ENCODE assay signal across 8 cellular contexts in genomic region chr3:9067352-9067975, GRCh38.
A peak's percentile ranks its signal among the peaks of the same experiment; 100 is the strongest.
DNase-seq lines count a peak whose midpoint lies in the region; ATAC-seq, FAIRE-seq and TF ChIP-seq lines count a peak whose summit lies in the region.

No MANE protein-coding gene starts in this region.

- TF ChIP-seq EP300 in A549 (IDR thresholded peaks at IDR 0.05), result no peak

- H3K36me3 Mint-ChIP-seq in stimulated activated effector memory CD8-positive, alpha-beta T cell treated with anti-CD3 and anti-CD28 coated beads, Interleukin-12 subunit alpha, Interleukin-12 subunit beta, amount 100 ng/mL, for 72 hours, result no peaks in the 10 kb centered on the region

- H3K27ac ChIP-seq in A549 (no peak overlapping the region), kidney (ENCODE audit: low read depth in 2 of 2, low read length in 2 of 2) (no peak overlapping the region)

- H3K9ac ChIP-seq in NT2/D1 (ENCODE audit: insufficient read length, low read depth) (no peak overlapping the region), kidney (ENCODE audit: low read length in 2 of 2) (no peak overlapping the region)

- DNase-seq in A549 (ENCODE audit: low read depth in 1 of 2, low spot score in 1 of 2), result peak; percentile 59 to 66
- DNase-seq in GM06990 (ENCODE audit: extremely low read depth, insufficient read length), result no peak
- peak; percentile 60 for DNase-seq in NT2/D1 (ENCODE audit: low read depth, low spot score)
- DNase-seq in bronchial epithelial cell (ENCODE audit: low read depth), result peak; percentile 49
- no peak for DNase-seq in kidney
- no peak for DNase-seq in stimulated activated effector memory CD8-positive, alpha-beta T cell treated with anti-CD3 and anti-CD28 coated beads, Interleukin-12 subunit alpha, Interleukin-12 subunit beta, amount 100 ng/mL, for 72 hours (ENCODE audit: low spot score in 2 of 2)
- no peak for DNase-seq in activated gamma-delta T cell treated with Interleukin-2 at 50 U/mL for 16 hours

- no peak overlapping the region for H3K27ac Mint-ChIP-seq in stimulated activated effector memory CD8-positive, alpha-beta T cell treated with anti-CD3 and anti-CD28 coated beads, Interleukin-12 subunit alpha, Interleukin-12 subunit beta, amount 100 ng/mL, for 72 hours

- POLR2A ChIA-PET in A549 (lab: Yijun Ruan, JAX), result no interaction called here

- WGBS in A549 (ENCODE audit: missing lambda C conversion rate), result 11% methylated on average over 13 of the region's 13 CpGs

- no peak for FAIRE-seq in A549 (lab: Jason Lieb, UNC)
- no peak for FAIRE-seq in bronchial epithelial cell (lab: Jason Lieb, UNC)
- no peak for FAIRE-seq in kidney (lab: Jason Lieb, UNC)

- no peaks in the 10 kb centered on the region for H3K4me1 Mint-ChIP-seq in stimulated activated effector memory CD8-positive, alpha-beta T cell treated with anti-CD3 and anti-CD28 coated beads, Interleukin-12 subunit alpha, Interleukin-12 subunit beta, amount 100 ng/mL, for 72 hours

- H3K27me3 ChIP-seq in GM06990 (replicated peaks; ENCODE audit: control insufficient read depth, insufficient read depth, low read length) (no peaks in the 10 kb centered on the region), NT2/D1 (ENCODE audit: insufficient read depth, insufficient read length) (no peaks in the 10 kb centered on the region), bronchial epithelial cell (ENCODE audit: control insufficient read depth, insufficient read depth, low read length) (no peaks in the 10 kb centered on the region)

- intact Hi-C loops in kidney (cut with DNase I), result loop anchor here (10.0 kb wide), 1 partner anchor 73 kb away; no protein-coding TSS in a partner anchor

- H3K4me3 ChIP-seq in A549 (no peak overlapping the region), GM06990 (replicated peaks; ENCODE audit: low read depth, low read length) (no peak overlapping the region), NT2/D1 (ENCODE audit: insufficient read length, low read depth) (no peak overlapping the region), bronchial epithelial cell (ENCODE audit: low read depth, low read length) (no peak overlapping the region), kidney (ENCODE audit: low read length in 2 of 2) (no peak overlapping the region)

- peak; percentile 82 to 90 for TF ChIP-seq RAD21 in A549 (conservative IDR thresholded peaks at IDR 0.05 in 1 of 2, IDR thresholded peaks at IDR 0.05 in 1 of 2)

- no peaks in the 10 kb centered on the region for H3K4me1 ChIP-seq in A549
- peaks cover 8% of the 10 kb centered on the region for H3K4me1 ChIP-seq in NT2/D1 (ENCODE audit: insufficient read depth, insufficient read length)
- H3K4me1 ChIP-seq in kidney (ENCODE audit: control insufficient read depth in 1 of 2, insufficient read depth in 1 of 2, low read depth in 1 of 2, low read length in 2 of 2), result no peaks in the 10 kb centered on the region

- TF ChIP-seq CTCF in A549 (IDR thresholded peaks at IDR 0.05) (peak; percentile 85), GM06990 (IDR thresholded peaks at IDR 0.05; ENCODE audit: insufficient read depth, low read length, poor library complexity, severe bottlenecking) (peak; percentile 96), bronchial epithelial cell (IDR thresholded peaks at IDR 0.05; ENCODE audit: insufficient read depth, low read length, severe bottlenecking) (peak; percentile 69), kidney (IDR thresholded peaks at IDR 0.05; ENCODE audit: borderline replicate concordance, extremely low read depth, insufficient read depth) (peak; percentile 78)

- H3K9me3 ChIP-seq in A549 (peaks cover 4% of the 10 kb centered on the region; the same call in 1 of the 3 replicates), NT2/D1 (ENCODE audit: insufficient read depth, low read length) (peaks cover 5% of the 10 kb centered on the region), kidney (ENCODE audit: control insufficient read depth in 1 of 2, low read length in 2 of 2) (peaks cover 0 to 4% of the 10 kb centered on the region in 2 donors)

- peaks cover 2% of the 10 kb centered on the region for H3K9me3 Mint-ChIP-seq in stimulated activated effector memory CD8-positive, alpha-beta T cell treated with anti-CD3 and anti-CD28 coated beads, Interleukin-12 subunit alpha, Interleukin-12 subunit beta, amount 100 ng/mL, for 72 hours

- H3K4me2 ChIP-seq in A549, result no peak overlapping the region

- CTCF ChIA-PET in A549 (lab: Yijun Ruan, JAX), result interaction anchor here (0.7 to 2.7 kb wide), 27 partner anchors 9 to 405 kb away, joined by 3 to 14 read pairs (median 4); no protein-coding TSS in a partner anchor

- ATAC-seq in A549, result peak; percentile 86 to 92
- ATAC-seq in HG03442 (IDR thresholded peaks at IDR 0.05; ENCODE audit: unreplicated experiment), result peak; percentile 81
- ATAC-seq in stimulated activated effector memory CD8-positive, alpha-beta T cell treated with anti-CD3 and anti-CD28 coated beads, Interleukin-12 subunit alpha, Interleukin-12 subunit beta, amount 100 ng/mL, for 72 hours, result peak; percentile 36

- no peak overlapping the region for H3K4me3 Mint-ChIP-seq in stimulated activated effector memory CD8-positive, alpha-beta T cell treated with anti-CD3 and anti-CD28 coated beads, Interleukin-12 subunit alpha, Interleukin-12 subunit beta, amount 100 ng/mL, for 72 hours

- H3K36me3 ChIP-seq in GM06990 (ENCODE audit: control insufficient read depth, insufficient read depth, low read length) (no peaks in the 10 kb centered on the region), NT2/D1 (ENCODE audit: insufficient read depth, insufficient read length, low read length) (no peaks in the 10 kb centered on the region), bronchial epithelial cell (ENCODE audit: control insufficient read depth, insufficient read depth, low read length) (peaks cover 11% of the 10 kb centered on the region), kidney (ENCODE audit: control insufficient read depth in 1 of 2, insufficient read depth in 2 of 2, low read length in 2 of 2) (no peaks in the 10 kb centered on the region)

- no peak for TF ChIP-seq POLR2A in A549 (IDR thresholded peaks at IDR 0.05; ENCODE audit: low read length)

TF ChIP-seq in A549, 52 proteins besides CTCF, POLR2A, EP300 and RAD21:
- no peak for TF ChIP-seq ZSCAN20 (CRISPR knock-in tag; IDR thresholded peaks at IDR 0.05)
- peak; percentile 80 for TF ChIP-seq SMC3 (IDR thresholded peaks at IDR 0.05)

Comparison
In these comparisons a context has a peak if more than half of its experiments do, and no peak if none do; other contexts are left out.
1. ATAC-seq: peak in every context shown above with its lines; median percentile 89 in A549; 81 in HG03442; 36 in stimulated activated effector memory CD8-positive, alpha-beta T cell treated with anti-CD3 and anti-CD28 coated beads, Interleukin-12 subunit alpha, Interleukin-12 subunit beta, amount 100 ng/mL, for 72 hours.
2. DNase-seq: peak in A549 (2 of 2), NT2/D1 (single experiment) and bronchial epithelial cell (single experiment); none in GM06990 (single experiment), kidney (single experiment), stimulated activated effector memory CD8-positive, alpha-beta T cell treated with anti-CD3 and anti-CD28 coated beads, Interleukin-12 subunit alpha, Interleukin-12 subunit beta, amount 100 ng/mL, for 72 hours (0 of 2) and activated gamma-delta T cell treated with Interleukin-2 at 50 U/mL for 16 hours (single experiment).
3. Peak in every context shown above with its lines, with median percentiles within 50 percentile points of each other: CTCF ChIP-seq.